Comparison of ENCODE assay signal across 21 cellular contexts in the genomic region with DNA sequence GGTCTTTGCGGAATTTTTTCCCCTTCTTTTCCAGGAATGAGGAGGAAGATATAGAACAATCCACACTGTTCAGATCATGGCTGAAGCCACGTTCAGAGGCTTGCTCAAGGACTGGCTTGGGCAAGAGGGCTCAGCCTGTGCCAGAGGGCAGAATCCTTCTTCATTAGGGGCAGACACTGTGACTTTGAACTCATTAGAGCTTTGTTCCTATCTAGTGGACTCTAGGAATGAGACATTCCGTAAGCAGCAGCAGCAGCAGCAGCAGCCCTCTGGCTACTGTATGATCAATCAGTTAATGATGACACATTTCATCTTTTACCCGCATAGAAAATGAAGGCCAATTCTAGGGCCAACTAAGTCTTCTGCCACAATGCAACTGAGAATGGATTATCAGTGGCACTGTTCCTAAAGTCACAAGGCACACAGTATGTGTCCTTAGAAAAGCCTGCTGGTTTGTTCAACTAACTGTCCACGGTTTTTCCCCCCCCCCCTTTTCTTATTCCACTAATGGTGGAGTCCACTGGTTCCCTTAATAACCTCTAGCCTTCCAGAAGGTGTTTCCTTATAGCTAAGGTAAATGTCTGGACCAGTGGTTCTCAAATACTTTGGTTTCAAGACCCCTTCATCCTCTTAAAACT. TPM values are rescaled to one million over a fixed set of nuclear protein-coding genes. Genes with fewer than 3 reads are reported as not detected.
DNase-seq lines count a peak whose midpoint lies in the region; ATAC-seq, FAIRE-seq and TF ChIP-seq lines count a peak whose summit lies in the region.
"Had no signal": no experiment of that assay in that cellular context is flagged by ENCODE, and none has a peak within 500 bp of the region (broad histone marks: within the 10 kb centered on the region; RNA-seq: fewer than 3 reads in every experiment).

No MANE protein-coding gene starts in this region.

- intact Hi-C loops in activated CD4-positive, alpha-beta T cell treated with anti-CD3 and anti-CD28 coated beads for 36 hours (cut with DNase I, micrococcal nuclease), result loop anchor here (1.0 to 10.0 kb wide), 4 partner anchors 10 to 907 kb away; a partner anchor contains a TSS
- intact Hi-C loops in CD4-positive, alpha-beta memory T cell (cut with micrococcal nuclease), result loop anchor here (10.0 kb wide), 1 partner anchor 217 kb away; no protein-coding TSS in a partner anchor
- intact Hi-C loops in left ventricle myocardium inferior (cut with micrococcal nuclease), result no loop called here

- 40 to 80% (median 61%) methylated on average over 5 of the region's 5 CpGs for WGBS in small intestine, 3 donors

- H3K27me3 ChIP-seq in small intestine (ENCODE audit: control insufficient read depth in 2 of 2, insufficient read depth in 2 of 2, low read length in 2 of 2) (no peaks in the 10 kb centered on the region), left ventricle myocardium inferior (ENCODE audit: low read depth) (no peaks in the 10 kb centered on the region)
- no peaks in the 10 kb centered on the region for H3K27me3 ChIP-seq in CD4-positive, alpha-beta memory T cell (ENCODE audit: insufficient read depth, low read length)
- H3K27me3 ChIP-seq: colonic mucosa, spleen, transverse colon had no signal

- FAIRE-seq in small intestine (lab: Jason Lieb, UNC), result no peak
- FAIRE-seq: A204.1, endothelial cell of umbilical vein had no signal

- peaks cover 32% of the 10 kb centered on the region for H3K4me1 Mint-ChIP-seq in activated CD4-positive, alpha-beta T cell treated with anti-CD3 and anti-CD28 coated beads, Interleukin-2, amount 10 ng/mL, durations not matched to agents 7 days and 5 days
- peaks cover 24% of the 10 kb centered on the region for H3K4me1 Mint-ChIP-seq in activated CD4-positive, alpha-beta T cell treated with anti-CD3 and anti-CD28 coated beads for 36 hours
- peaks cover 35% of the 10 kb centered on the region for H3K4me1 Mint-ChIP-seq in T-helper 17 cell
- peaks cover 32% of the 10 kb centered on the region for H3K4me1 Mint-ChIP-seq in glutamatergic neuron (ENCODE audit: low read depth, unreplicated experiment)
- H3K4me1 Mint-ChIP-seq in CD4-positive, alpha-beta memory T cell, result peaks cover 28 to 41% (median 33%) of the 10 kb centered on the region in 4 donors

- H3K9me3 Mint-ChIP-seq in activated CD4-positive, alpha-beta T cell treated with anti-CD3 and anti-CD28 coated beads, Interleukin-2, amount 10 ng/mL, durations not matched to agents 7 days and 5 days, result no peaks in the 10 kb centered on the region
- H3K9me3 Mint-ChIP-seq in activated CD4-positive, alpha-beta T cell treated with anti-CD3 and anti-CD28 coated beads for 36 hours (ENCODE audit: low read depth), result no peaks in the 10 kb centered on the region
- H3K9me3 Mint-ChIP-seq in glutamatergic neuron (ENCODE audit: unreplicated experiment), result no peaks in the 10 kb centered on the region
- H3K9me3 Mint-ChIP-seq in CD4-positive, alpha-beta memory T cell, result no peaks in the 10 kb centered on the region

- CTCF ChIA-PET in activated CD4-positive, alpha-beta T cell treated with anti-CD3 and anti-CD28 coated beads, Interleukin-2, amount 10 ng/mL, durations not matched to agents 7 days and 5 days (lab: Charles Lee), result interaction anchor here (1.0 to 2.5 kb wide), 2 partner anchors 8 to 13 kb away, joined by 3 to 7 read pairs; no protein-coding TSS in a partner anchor
- CTCF ChIA-PET in activated CD4-positive, alpha-beta T cell treated with anti-CD3 and anti-CD28 coated beads for 36 hours (lab: Charles Lee), result no interaction called here
- CTCF ChIA-PET in CD4-positive, alpha-beta memory T cell (lab: Charles Lee; ENCODE audit: partially characterized antibody), result interaction anchor here (0.6 kb wide), 1 partner anchor 30 kb away, joined by 3 read pairs; no protein-coding TSS in a partner anchor

- no peak for TF ChIP-seq CTCF in glutamatergic neuron (IDR thresholded peaks at IDR 0.05; ENCODE audit: partially characterized antibody, unreplicated experiment)
- TF ChIP-seq CTCF in left ventricle myocardium inferior (IDR thresholded peaks at IDR 0.05; ENCODE audit: borderline replicate concordance), result no peak

- H3K36me3 Mint-ChIP-seq in activated CD4-positive, alpha-beta T cell treated with anti-CD3 and anti-CD28 coated beads, Interleukin-2, amount 10 ng/mL, durations not matched to agents 7 days and 5 days (ENCODE audit: low read depth), result peaks cover 19% of the 10 kb centered on the region
- peaks cover 23% of the 10 kb centered on the region for H3K36me3 Mint-ChIP-seq in activated CD4-positive, alpha-beta T cell treated with anti-CD3 and anti-CD28 coated beads for 36 hours (ENCODE audit: low read depth)
- H3K36me3 Mint-ChIP-seq in T-helper 17 cell (ENCODE audit: low read depth) (peaks cover 7% of the 10 kb centered on the region), glutamatergic neuron (ENCODE audit: unreplicated experiment) (no peaks in the 10 kb centered on the region)
- H3K36me3 Mint-ChIP-seq in CD4-positive, alpha-beta memory T cell, result peaks cover 0 to 19% of the 10 kb centered on the region in 2 donors

- H3K36me3 ChIP-seq in small intestine (ENCODE audit: control insufficient read depth in 2 of 2, insufficient read depth in 2 of 2, low read length in 2 of 2) (no peaks in the 10 kb centered on the region), left ventricle myocardium inferior (no peaks in the 10 kb centered on the region)
- no peaks in the 10 kb centered on the region for H3K36me3 ChIP-seq in CD4-positive, alpha-beta memory T cell (ENCODE audit: insufficient read depth, low read length)
- H3K36me3 ChIP-seq: colonic mucosa, HAP-1, spleen, transverse colon, WERI-Rb-1 had no signal

- H3K4me3 Mint-ChIP-seq in activated CD4-positive, alpha-beta T cell treated with anti-CD3 and anti-CD28 coated beads, Interleukin-2, amount 10 ng/mL, durations not matched to agents 7 days and 5 days, result peak overlapping the region; percentile 96
- H3K4me3 Mint-ChIP-seq in activated CD4-positive, alpha-beta T cell treated with anti-CD3 and anti-CD28 coated beads for 36 hours, result no peak overlapping the region
- H3K4me3 Mint-ChIP-seq in T-helper 17 cell (no peak overlapping the region), glutamatergic neuron (ENCODE audit: unreplicated experiment) (peak overlapping the region; percentile 91)
- peak overlapping the region in 3 of 8 donors; percentile 95 to 98 (median 95) for H3K4me3 Mint-ChIP-seq in CD4-positive, alpha-beta memory T cell

- H3K9me3 ChIP-seq in T-helper 17 cell (ENCODE audit: control insufficient read depth, low read length, poor library complexity, severe bottlenecking) (no peaks in the 10 kb centered on the region), small intestine (ENCODE audit: control insufficient read depth, low read depth) (no peaks in the 10 kb centered on the region), left ventricle myocardium inferior (replicated peaks) (no peaks in the 10 kb centered on the region)
- no peaks in the 10 kb centered on the region for H3K9me3 ChIP-seq in CD4-positive, alpha-beta memory T cell (ENCODE audit: control insufficient read depth in 1 of 2, low read length in 2 of 2)
- H3K9me3 ChIP-seq: colonic mucosa, HAP-1, spleen, transverse colon had no signal

- POLR2A ChIA-PET in activated CD4-positive, alpha-beta T cell treated with anti-CD3 and anti-CD28 coated beads, Interleukin-2, amount 10 ng/mL, durations not matched to agents 7 days and 5 days (lab: Charles Lee), result no interaction called here
- POLR2A ChIA-PET in activated CD4-positive, alpha-beta T cell treated with anti-CD3 and anti-CD28 coated beads for 36 hours (lab: Charles Lee), result no interaction called here
- POLR2A ChIA-PET in CD4-positive, alpha-beta memory T cell (lab: Charles Lee; ENCODE audit: partially characterized antibody), result interaction anchor here (1.9 kb wide), 1 partner anchor 22 kb away, joined by 6 read pairs; no protein-coding TSS in a partner anchor

- H3K27ac ChIP-seq in small intestine (ENCODE audit: low read depth in 1 of 2, low read length in 1 of 2) (no peak overlapping the region), left ventricle myocardium inferior (replicated peaks) (no peak overlapping the region)
- H3K27ac ChIP-seq in CD4-positive, alpha-beta memory T cell (ENCODE audit: low read depth, low read length), result no peak overlapping the region
- H3K27ac ChIP-seq: C4-2B, colonic mucosa, WERI-Rb-1 had no signal

- no peak for ATAC-seq in activated CD4-positive, alpha-beta T cell treated with anti-CD3 and anti-CD28 coated beads for 36 hours
- no peak for ATAC-seq in T-helper 17 cell
- ATAC-seq: left lobe of liver had no signal

- H3K4me3 ChIP-seq in small intestine (ENCODE audit: low read depth in 1 of 2, low read length in 2 of 2) (no peak overlapping the region), left ventricle myocardium inferior (no peak overlapping the region)
- no peak overlapping the region for H3K4me3 ChIP-seq in CD4-positive, alpha-beta memory T cell (ENCODE audit: low read length in 2 of 2)

- H3K27ac Mint-ChIP-seq in activated CD4-positive, alpha-beta T cell treated with anti-CD3 and anti-CD28 coated beads, Interleukin-2, amount 10 ng/mL, durations not matched to agents 7 days and 5 days, result no peak overlapping the region
- no peak overlapping the region for H3K27ac Mint-ChIP-seq in activated CD4-positive, alpha-beta T cell treated with anti-CD3 and anti-CD28 coated beads for 36 hours
- H3K27ac Mint-ChIP-seq in T-helper 17 cell (peak overlapping the region; percentile 100), glutamatergic neuron (ENCODE audit: unreplicated experiment) (peak overlapping the region; percentile 79)
- H3K27ac Mint-ChIP-seq in CD4-positive, alpha-beta memory T cell, result no peak overlapping the region

- peaks cover 4% of the 10 kb centered on the region for H3K27me3 Mint-ChIP-seq in activated CD4-positive, alpha-beta T cell treated with anti-CD3 and anti-CD28 coated beads, Interleukin-2, amount 10 ng/mL, durations not matched to agents 7 days and 5 days
- no peaks in the 10 kb centered on the region for H3K27me3 Mint-ChIP-seq in activated CD4-positive, alpha-beta T cell treated with anti-CD3 and anti-CD28 coated beads for 36 hours
- H3K27me3 Mint-ChIP-seq in T-helper 17 cell, result no peaks in the 10 kb centered on the region
- H3K27me3 Mint-ChIP-seq in glutamatergic neuron (ENCODE audit: unreplicated experiment), result peaks cover 7% of the 10 kb centered on the region
- H3K27me3 Mint-ChIP-seq in CD4-positive, alpha-beta memory T cell, result no peaks in the 10 kb centered on the region

- peaks cover 4% of the 10 kb centered on the region in 2 donors for H3K4me1 ChIP-seq in small intestine (ENCODE audit: control insufficient read depth in 2 of 2, insufficient read depth in 1 of 2, low read depth in 1 of 2, low read length in 1 of 2)
- peaks cover 30% of the 10 kb centered on the region for H3K4me1 ChIP-seq in CD4-positive, alpha-beta memory T cell (ENCODE audit: insufficient read depth, low read length)
- peaks cover 36% of the 10 kb centered on the region for H3K4me1 ChIP-seq in left ventricle myocardium inferior
- H3K4me1 ChIP-seq: colonic mucosa had no signal

- no peak for DNase-seq in activated CD4-positive, alpha-beta T cell treated with anti-CD3 and anti-CD28 coated beads, Interleukin-2, amount 10 ng/mL, durations not matched to agents 7 days and 5 days
- no peak for DNase-seq in activated CD4-positive, alpha-beta T cell treated with anti-CD3 and anti-CD28 coated beads for 36 hours
- DNase-seq in T-helper 17 cell, result no peak
- no peak for DNase-seq in glutamatergic neuron
- DNase-seq in small intestine, result peak; percentile 81
- DNase-seq in CD4-positive, alpha-beta memory T cell, result no peak
- DNase-seq in HT-29 (ENCODE audit: low spot score), result no peak
- DNase-seq in left ventricle myocardium inferior, result no peak
- DNase-seq: activated effector memory CD4-positive, alpha-beta T cell treated with anti-CD3 and anti-CD28 coated beads, Interleukin-2, amount 50 U/mL, for 16 hours; colonic mucosa; DMS79; foreskin melanocyte; NCI-H1417; spleen; transverse colon; WERI-Rb-1 had no signal

RNA-seq across cellular contexts. Expression of a gene that starts 1.7 kb away (rescaled TPM):
- total RNA-seq in activated CD4-positive, alpha-beta T cell treated with anti-CD3 and anti-CD28 coated beads, Interleukin-2, amount 10 ng/mL, durations not matched to agents 7 days and 5 days, result 100 to 1,000 TPM; 115 to 150 TPM
- total RNA-seq in activated CD4-positive, alpha-beta T cell treated with anti-CD3 and anti-CD28 coated beads for 36 hours, result 100 to 1,000 TPM; 147 to 260 TPM
- total RNA-seq in T-helper 17 cell, result 100 to 1,000 TPM in 1 of 2 donors, 10 to 100 TPM in 1; 78.1 to 108 TPM
- 70.4 TPM for total RNA-seq in glutamatergic neuron (ENCODE audit: unreplicated experiment)
- polyA plus RNA-seq in small intestine, result 10 to 100 TPM in 2 of 3 donors, 1 to 10 TPM in 1; 9.8 to 14.5 (median 13.2) TPM
- 10 to 100 TPM; 86.0 to 86.4 TPM for total RNA-seq in CD4-positive, alpha-beta memory T cell
- 10 to 100 TPM; 35.1 to 58.3 TPM for polyA plus RNA-seq in CD4-positive, alpha-beta memory T cell
- 1.6 and 3.4 TPM in 2 replicates for total RNA-seq in HT-29 (2014; rRNA removed; shearing (Covaris generic))
- 8.1 TPM for total RNA-seq in left ventricle myocardium inferior

RNA-seq across cellular contexts. Expression of a gene that starts 30.4 kb away (rescaled TPM):
- total RNA-seq in activated CD4-positive, alpha-beta T cell treated with anti-CD3 and anti-CD28 coated beads, Interleukin-2, amount 10 ng/mL, durations not matched to agents 7 days and 5 days, result 100 to 1,000 TPM; 219 to 226 TPM
- total RNA-seq in activated CD4-positive, alpha-beta T cell treated with anti-CD3 and anti-CD28 coated beads for 36 hours, result 100 to 1,000 TPM; 117 to 143 TPM
- total RNA-seq in T-helper 17 cell (10 to 100 TPM; 49.8 to 64.2 TPM), glutamatergic neuron (ENCODE audit: unreplicated experiment) (128 TPM), left ventricle myocardium inferior (165 TPM)
- 100 to 1,000 TPM; 146 to 612 (median 505) TPM for polyA plus RNA-seq in small intestine
- total RNA-seq in CD4-positive, alpha-beta memory T cell, result 100 to 1,000 TPM; 150 to 161 TPM
- polyA plus RNA-seq in CD4-positive, alpha-beta memory T cell, result 100 to 1,000 TPM; 187 to 211 TPM
- 35.0 and 43.7 TPM in 2 replicates for total RNA-seq in HT-29 (2014; rRNA removed; shearing (Covaris generic))

Comparison
In these comparisons a context has a peak if more than half of its experiments do, and no peak if none do; other contexts are left out.
1. H3K4me3 Mint-ChIP-seq: peak in activated CD4-positive, alpha-beta T cell treated with anti-CD3 and anti-CD28 coated beads, Interleukin-2, amount 10 ng/mL, durations not matched to agents 7 days and 5 days (single experiment) and glutamatergic neuron (single experiment); none in activated CD4-positive, alpha-beta T cell treated with anti-CD3 and anti-CD28 coated beads for 36 hours (single experiment) and T-helper 17 cell (single experiment).
2. H3K27ac Mint-ChIP-seq: peak in T-helper 17 cell (single experiment) and glutamatergic neuron (single experiment); none in activated CD4-positive, alpha-beta T cell treated with anti-CD3 and anti-CD28 coated beads, Interleukin-2, amount 10 ng/mL, durations not matched to agents 7 days and 5 days (single experiment), activated CD4-positive, alpha-beta T cell treated with anti-CD3 and anti-CD28 coated beads for 36 hours (single experiment) and CD4-positive, alpha-beta memory T cell (0 of 7).